10 cellular contexts compared by ENCODE assay signal in the genomic region with DNA sequence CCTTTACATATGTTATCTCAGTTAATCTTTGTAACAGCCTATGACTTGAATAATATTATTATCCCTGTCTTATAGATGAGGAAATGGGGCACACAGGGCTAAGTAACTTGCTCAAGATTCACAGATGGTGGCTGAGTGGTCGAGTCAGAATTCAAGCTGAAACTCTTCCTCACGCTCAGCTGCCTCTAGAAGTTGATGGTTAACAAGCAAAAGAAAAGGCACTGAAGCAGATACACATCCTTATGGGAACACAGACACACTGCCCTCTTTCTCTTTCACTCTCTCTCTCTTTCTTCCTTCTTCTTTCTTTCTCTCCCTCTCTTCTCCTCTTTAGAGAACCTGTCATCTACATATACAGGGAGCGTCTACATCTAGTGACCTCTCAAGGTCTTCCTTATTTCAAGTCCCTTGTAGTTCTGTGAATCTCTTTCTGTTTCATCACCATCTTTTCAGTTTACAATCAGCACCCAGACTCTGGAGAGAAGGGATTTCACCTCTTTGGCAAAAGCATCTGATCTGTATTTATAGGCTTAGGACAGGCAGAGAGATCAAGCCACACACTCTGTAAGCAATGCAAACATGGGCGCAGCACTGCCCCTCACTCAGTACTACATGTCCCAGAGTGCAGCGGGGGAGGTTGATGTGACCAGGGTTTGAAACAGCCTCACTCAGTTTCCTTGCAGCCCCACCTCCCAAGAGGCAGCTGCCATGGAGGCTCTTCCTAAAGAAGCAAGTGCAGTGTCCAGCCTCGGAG.
DNase-seq lines count a peak whose midpoint lies in the region; ATAC-seq lines count a peak whose summit lies in the region.
"Had no signal": no experiment of that assay in that cellular context is flagged by ENCODE, and none has a peak within 500 bp of the region (broad histone marks: within the 10 kb centered on the region; RNA-seq: fewer than 3 reads in every experiment).

No MANE protein-coding gene starts in this region.

- DNase-seq in DMS53 (lab: John Stamatoyannopoulos, UW) (peak; percentile 89), ecto neural progenitor cell (ENCODE audit: low spot score) (peak; percentile 72), activated gamma-delta T cell (lab: John Stamatoyannopoulos, UW) (no peak), cerebellar nuclear complex (lab: John Stamatoyannopoulos, UW) (no peak), hepatic stellate cell (ENCODE audit: low spot score) (no peak)
- DNase-seq: effector CD4-positive, alpha-beta T cell; MG63 had no signal

- ATAC-seq in GM19397 (IDR thresholded peaks at IDR 0.05; ENCODE audit: unreplicated experiment) (peak; percentile 72), HG03108 (IDR thresholded peaks at IDR 0.05; ENCODE audit: unreplicated experiment) (peak; percentile 65), HG03095 (IDR thresholded peaks at IDR 0.05; ENCODE audit: unreplicated experiment) (no peak)

Comparison
In these comparisons a context has a peak if more than half of its experiments do, and no peak if none do; other contexts are left out.
1. DNase-seq: peak in DMS53 (single experiment) and ecto neural progenitor cell (single experiment); none in activated gamma-delta T cell (single experiment), cerebellar nuclear complex (0 of 2) and hepatic stellate cell (single experiment).